Comparison of ENCODE assay signal across 16 cellular contexts in genomic region chr1:56816909-56817308, GRCh38. TPM values are rescaled to one million over a fixed set of nuclear protein-coding genes. Genes with fewer than 3 reads are reported as not detected.
DNase-seq lines count a peak whose midpoint lies in the region; ATAC-seq and TF ChIP-seq lines count a peak whose summit lies in the region.
"Had no signal": no experiment of that assay in that cellular context is flagged by ENCODE, and none has a peak within 500 bp of the region (broad histone marks: within the 10 kb centered on the region; RNA-seq: fewer than 3 reads in every experiment).

No MANE protein-coding gene starts in this region.

- no peak overlapping the region for H3K4me3 ChIP-seq in skeletal muscle cell (ENCODE audit: low read depth, low read length)
- no peak overlapping the region for H3K4me3 ChIP-seq in mucosa of descending colon

- no peaks in the 10 kb centered on the region for H3K9me3 Mint-ChIP-seq in activated CD4-positive, alpha-beta memory T cell treated with anti-CD3 and anti-CD28 coated beads for 36 hours
- no peaks in the 10 kb centered on the region for H3K9me3 Mint-ChIP-seq in activated CD4-positive, alpha-beta memory T cell treated with anti-CD3 and anti-CD28 coated beads, Interleukin-2, amount 10 ng/mL, durations not matched to agents 7 days and 5 days
- H3K9me3 Mint-ChIP-seq: central memory CD8-positive, alpha-beta T cell had no signal

- no peaks in the 10 kb centered on the region for H3K36me3 Mint-ChIP-seq in activated CD4-positive, alpha-beta memory T cell treated with anti-CD3 and anti-CD28 coated beads for 36 hours
- no peaks in the 10 kb centered on the region for H3K36me3 Mint-ChIP-seq in activated CD4-positive, alpha-beta memory T cell treated with anti-CD3 and anti-CD28 coated beads, Interleukin-2, amount 10 ng/mL, durations not matched to agents 7 days and 5 days (ENCODE audit: low read depth)

- CTCF ChIA-PET in activated CD4-positive, alpha-beta memory T cell treated with anti-CD3 and anti-CD28 coated beads for 36 hours (lab: Charles Lee), result interaction anchor here (0.6 kb wide), 1 partner anchor 1162 kb away, joined by 3 read pairs; no protein-coding TSS in a partner anchor
- CTCF ChIA-PET in activated CD4-positive, alpha-beta memory T cell treated with anti-CD3 and anti-CD28 coated beads, Interleukin-2, amount 10 ng/mL, durations not matched to agents 7 days and 5 days (lab: Charles Lee), result no interaction called here

- H3K4me1 ChIP-seq in mucosa of descending colon (ENCODE audit: low read depth), result peaks cover 8% of the 10 kb centered on the region

- H3K4me1 Mint-ChIP-seq in activated CD4-positive, alpha-beta memory T cell treated with anti-CD3 and anti-CD28 coated beads for 36 hours (ENCODE audit: low read depth), result no peaks in the 10 kb centered on the region
- no peaks in the 10 kb centered on the region for H3K4me1 Mint-ChIP-seq in activated CD4-positive, alpha-beta memory T cell treated with anti-CD3 and anti-CD28 coated beads, Interleukin-2, amount 10 ng/mL, durations not matched to agents 7 days and 5 days
- H3K4me1 Mint-ChIP-seq: activated B cell treated with CpG ODN at 0.5 μM for 24 hours; central memory CD8-positive, alpha-beta T cell had no signal

- peak; percentile 65 for ATAC-seq in HG02798 (IDR thresholded peaks at IDR 0.05; ENCODE audit: poor library complexity, unreplicated experiment)
- no peak for ATAC-seq in mucosa of descending colon
- ATAC-seq in GM19328 (IDR thresholded peaks at IDR 0.05; ENCODE audit: unreplicated experiment), result no peak
- ATAC-seq: Right ventricle myocardium inferior had no signal

- H3K27ac Mint-ChIP-seq in activated CD4-positive, alpha-beta memory T cell treated with anti-CD3 and anti-CD28 coated beads for 36 hours, result no peak overlapping the region
- no peak overlapping the region for H3K27ac Mint-ChIP-seq in activated CD4-positive, alpha-beta memory T cell treated with anti-CD3 and anti-CD28 coated beads, Interleukin-2, amount 10 ng/mL, durations not matched to agents 7 days and 5 days
- H3K27ac Mint-ChIP-seq: activated B cell treated with CpG ODN at 0.5 μM for 24 hours had no signal

- intact Hi-C loops in activated CD4-positive, alpha-beta memory T cell treated with anti-CD3 and anti-CD28 coated beads for 36 hours (cut with micrococcal nuclease), result no loop called here
- intact Hi-C loops in mucosa of descending colon (cut with DNase I, micrococcal nuclease), result no loop called here

- no peak for TF ChIP-seq CTCF in mucosa of descending colon (IDR thresholded peaks at IDR 0.05)

- no peaks in the 10 kb centered on the region for H3K36me3 ChIP-seq in mucosa of descending colon (ENCODE audit: low read depth)

- no peak overlapping the region for H3K4me3 Mint-ChIP-seq in activated CD4-positive, alpha-beta memory T cell treated with anti-CD3 and anti-CD28 coated beads for 36 hours
- H3K4me3 Mint-ChIP-seq in activated CD4-positive, alpha-beta memory T cell treated with anti-CD3 and anti-CD28 coated beads, Interleukin-2, amount 10 ng/mL, durations not matched to agents 7 days and 5 days, result no peak overlapping the region
- H3K4me3 Mint-ChIP-seq: activated B cell treated with CpG ODN at 0.5 μM for 24 hours; central memory CD8-positive, alpha-beta T cell had no signal

- POLR2A ChIA-PET in activated CD4-positive, alpha-beta memory T cell treated with anti-CD3 and anti-CD28 coated beads for 36 hours (lab: Charles Lee), result no interaction called here
- POLR2A ChIA-PET in activated CD4-positive, alpha-beta memory T cell treated with anti-CD3 and anti-CD28 coated beads, Interleukin-2, amount 10 ng/mL, durations not matched to agents 7 days and 5 days (lab: Charles Lee), result no interaction called here

- H3K27me3 Mint-ChIP-seq in activated CD4-positive, alpha-beta memory T cell treated with anti-CD3 and anti-CD28 coated beads for 36 hours, result peaks cover 7% of the 10 kb centered on the region
- peaks cover 8% of the 10 kb centered on the region for H3K27me3 Mint-ChIP-seq in activated CD4-positive, alpha-beta memory T cell treated with anti-CD3 and anti-CD28 coated beads, Interleukin-2, amount 10 ng/mL, durations not matched to agents 7 days and 5 days

- no peaks in the 10 kb centered on the region for H3K9me3 ChIP-seq in mucosa of descending colon

- DNase-seq in activated CD4-positive, alpha-beta memory T cell treated with anti-CD3 and anti-CD28 coated beads for 36 hours, result peak; percentile 11
- DNase-seq in activated CD4-positive, alpha-beta memory T cell treated with anti-CD3 and anti-CD28 coated beads, Interleukin-2, amount 10 ng/mL, durations not matched to agents 7 days and 5 days, result no peak
- DNase-seq in NCI-H2107 treated with DMSO at 0.1 percent for 48 hours (lab: John Stamatoyannopoulos, UW; ENCODE audit: unreplicated experiment) (peak; percentile 56), skeletal muscle cell (ENCODE audit: low read depth) (peak; percentile 33), cortex of kidney (lab: John Stamatoyannopoulos, UW) (no peak), mucosa of descending colon (no peak)
- DNase-seq: activated B cell treated with CpG ODN at 0.5 μM for 24 hours, activated gamma-delta T cell, NCI-H1694, nucleus accumbens, substantia nigra had no signal

RNA-seq across cellular contexts. Expression of gene FYB2, which starts 2.3 kb away (rescaled TPM):
- total RNA-seq in activated CD4-positive, alpha-beta memory T cell treated with anti-CD3 and anti-CD28 coated beads for 36 hours, result not detected
- total RNA-seq in activated CD4-positive, alpha-beta memory T cell treated with anti-CD3 and anti-CD28 coated beads, Interleukin-2, amount 10 ng/mL, durations not matched to agents 7 days and 5 days, result not detected
- 1 to 10 TPM in 1 of 3 donors, under 1 TPM in 2; 0.90 to 3.0 (median 0.95) TPM for total RNA-seq in mucosa of descending colon
- total RNA-seq: activated B cell treated with CpG ODN at 0.5 μM for 24 hours, kidney epithelial cell had no signal

RNA-seq across cellular contexts. Expression of gene C8A, which starts 37.7 kb away (rescaled TPM):
- not detected for total RNA-seq in activated CD4-positive, alpha-beta memory T cell treated with anti-CD3 and anti-CD28 coated beads for 36 hours
- not detected for total RNA-seq in activated CD4-positive, alpha-beta memory T cell treated with anti-CD3 and anti-CD28 coated beads, Interleukin-2, amount 10 ng/mL, durations not matched to agents 7 days and 5 days
- not detected for total RNA-seq in mucosa of descending colon
- total RNA-seq: activated B cell treated with CpG ODN at 0.5 μM for 24 hours, kidney epithelial cell, Right ventricle myocardium inferior had no signal

Comparison
In these comparisons a context has a peak if more than half of its experiments do, and no peak if none do; other contexts are left out.
1. DNase-seq: peak in activated CD4-positive, alpha-beta memory T cell treated with anti-CD3 and anti-CD28 coated beads for 36 hours (single experiment), NCI-H2107 treated with DMSO at 0.1 percent for 48 hours (single experiment) and skeletal muscle cell (single experiment); none in activated CD4-positive, alpha-beta memory T cell treated with anti-CD3 and anti-CD28 coated beads, Interleukin-2, amount 10 ng/mL, durations not matched to agents 7 days and 5 days (single experiment), cortex of kidney (single experiment) and mucosa of descending colon (0 of 3).